Comparison of ENCODE assay signal across 8 cellular contexts in genomic region chr11:93718057-93718563, GRCh38. TPM values are rescaled to one million over a fixed set of nuclear protein-coding genes. Genes with fewer than 3 reads are reported as not detected.
DNase-seq lines count a peak whose midpoint lies in the region; ATAC-seq, FAIRE-seq and TF ChIP-seq lines count a peak whose summit lies in the region.
"Had no signal": no experiment of that assay in that cellular context is flagged by ENCODE, and none has a peak within 500 bp of the region (broad histone marks: within the 10 kb centered on the region; RNA-seq: fewer than 3 reads in every experiment).

No MANE protein-coding gene starts in this region.

- POLR2A ChIA-PET in OCI-LY7 (lab: Charles Lee): interaction anchor here (0.7 to 2.0 kb wide), 5 partner anchors 9 to 22 kb away, joined by 3 to 8 read pairs (median 3); no protein-coding TSS in a partner anchor

- no peaks in the 10 kb centered on the region for H3K9me3 Mint-ChIP-seq in natural killer cell treated with Interleukin-12 subunit alpha and Interleukin-12 subunit beta and Interleukin-15 and Interleukin-18, amount 100 ng/mL, for 72 hours

- H3K4me1 Mint-ChIP-seq in natural killer cell treated with Interleukin-12 subunit alpha and Interleukin-12 subunit beta and Interleukin-15 and Interleukin-18, amount 100 ng/mL, for 72 hours (ENCODE audit: low read depth in 2 of 2): peaks cover 17 to 21% of the 10 kb centered on the region in 2 donors

- no peak for FAIRE-seq in kidney (lab: Jason Lieb, UNC)

- no peak overlapping the region for H3K9ac ChIP-seq in kidney (ENCODE audit: low read length in 2 of 2)

- DNase-seq in OCI-LY7 (ENCODE audit: low spot score) (peak; percentile 62), DMS53 (lab: John Stamatoyannopoulos, UW) (no peak), Peyer's patch (no peak), kidney (no peak)
- no peak for DNase-seq in natural killer cell treated with Interleukin-12 subunit alpha and Interleukin-12 subunit beta and Interleukin-15 and Interleukin-18, amount 100 ng/mL, for 72 hours (ENCODE audit: low spot score)
- DNase-seq: lower lobe of right lung had no signal

- peaks cover 9% of the 10 kb centered on the region; the same call in 1 of the 2 replicates for H3K79me2 ChIP-seq in OCI-LY7 (ENCODE audit: insufficient read depth, low read depth, low read length)

- H3K9me3 ChIP-seq in OCI-LY7 (ENCODE audit: low read length) (no peaks in the 10 kb centered on the region), Peyer's patch (no peaks in the 10 kb centered on the region), kidney (ENCODE audit: control insufficient read depth in 1 of 2, low read length in 2 of 2) (no peaks in the 10 kb centered on the region)
- H3K9me3 ChIP-seq: lower lobe of right lung had no signal

- H3K9me2 ChIP-seq in OCI-LY7 (ENCODE audit: insufficient read depth, low read length): no peaks in the 10 kb centered on the region

- H3K27me3 Mint-ChIP-seq in natural killer cell treated with Interleukin-12 subunit alpha and Interleukin-12 subunit beta and Interleukin-15 and Interleukin-18, amount 100 ng/mL, for 72 hours: no peaks in the 10 kb centered on the region

- H3K4me2 ChIP-seq in OCI-LY7 (ENCODE audit: low read length): peak overlapping the region; percentile 51

- TF ChIP-seq POLR2A in Peyer's patch (IDR thresholded peaks at IDR 0.05): no peak

- peaks cover 21% of the 10 kb centered on the region for H3K36me3 Mint-ChIP-seq in natural killer cell treated with Interleukin-12 subunit alpha and Interleukin-12 subunit beta and Interleukin-15 and Interleukin-18, amount 100 ng/mL, for 72 hours

- peaks cover 6% of the 10 kb centered on the region; the same call in 1 of the 2 replicates for H4K20me1 ChIP-seq in OCI-LY7 (ENCODE audit: insufficient read depth, low read length)

- H3K36me3 ChIP-seq in OCI-LY7 (ENCODE audit: insufficient read depth, low read length) (peaks cover 96% of the 10 kb centered on the region), Peyer's patch (peaks cover 0 to 37% (median 0%) of the 10 kb centered on the region in 3 donors), kidney (ENCODE audit: control insufficient read depth in 1 of 2, insufficient read depth in 2 of 2, low read length in 2 of 2) (peaks cover 2 to 9% of the 10 kb centered on the region in 2 donors)

- H3K4me1 ChIP-seq in OCI-LY7 (ENCODE audit: insufficient read depth, low read length, poor library complexity, severe bottlenecking) (peaks cover 15% of the 10 kb centered on the region), Peyer's patch (peaks cover 0 to 11% (median 0%) of the 10 kb centered on the region in 4 donors), kidney (ENCODE audit: control insufficient read depth in 1 of 2, insufficient read depth in 1 of 2, low read depth in 1 of 2, low read length in 2 of 2) (no peaks in the 10 kb centered on the region)
- H3K4me1 ChIP-seq: lower lobe of right lung had no signal

- H3K27ac ChIP-seq in OCI-LY7 (ENCODE audit: low read depth, low read length, poor library complexity, severe bottlenecking): peak overlapping the region; percentile 21
- H3K27ac ChIP-seq in Peyer's patch: peak overlapping the region in 2 of 4 donors; percentile 25 to 68
- H3K27ac ChIP-seq in kidney (ENCODE audit: low read depth in 2 of 2, low read length in 2 of 2): no peak overlapping the region
- H3K27ac ChIP-seq: lower lobe of right lung had no signal

- intact Hi-C loops in OCI-LY7 (cut with micrococcal nuclease; ENCODE audit: unreplicated experiment) (no loop called here), kidney (cut with DNase I) (no loop called here)

- H3K27ac Mint-ChIP-seq in natural killer cell treated with Interleukin-12 subunit alpha and Interleukin-12 subunit beta and Interleukin-15 and Interleukin-18, amount 100 ng/mL, for 72 hours: peak overlapping the region; percentile 78 to 79

- CTCF ChIA-PET in OCI-LY7 (lab: Charles Lee; ENCODE audit: unreplicated experiment): interaction anchor here (0.6 kb wide), 1 partner anchor 38 kb away, joined by 6 read pairs; no protein-coding TSS in a partner anchor

- H3K4me3 Mint-ChIP-seq in natural killer cell treated with Interleukin-12 subunit alpha and Interleukin-12 subunit beta and Interleukin-15 and Interleukin-18, amount 100 ng/mL, for 72 hours: peak overlapping the region; percentile 66

- H3K27me3 ChIP-seq in Peyer's patch: no peaks in the 10 kb centered on the region

- peak; percentile 69 for ATAC-seq in GM19025 (IDR thresholded peaks at IDR 0.05; ENCODE audit: low read depth, unreplicated experiment)
- peak; percentile 76 for ATAC-seq in HG02938 (IDR thresholded peaks at IDR 0.05; ENCODE audit: unreplicated experiment)
- ATAC-seq in natural killer cell treated with Interleukin-12 subunit alpha and Interleukin-12 subunit beta and Interleukin-15 and Interleukin-18, amount 100 ng/mL, for 72 hours: peak in 1 of 2 donors; percentile 24

- no peak for TF ChIP-seq CTCF in OCI-LY7 (conservative IDR thresholded peaks at IDR 0.05; ENCODE audit: low read length)
- no peak for TF ChIP-seq CTCF in Peyer's patch (IDR thresholded peaks at IDR 0.05)
- no peak for TF ChIP-seq CTCF in kidney (IDR thresholded peaks at IDR 0.05; ENCODE audit: borderline replicate concordance, extremely low read depth, insufficient read depth)

- H3K4me3 ChIP-seq in OCI-LY7 (ENCODE audit: low read depth, low read length, poor library complexity, severe bottlenecking): no peak overlapping the region
- no peak overlapping the region for H3K4me3 ChIP-seq in Peyer's patch
- H3K4me3 ChIP-seq in kidney (ENCODE audit: low read length in 2 of 2): no peak overlapping the region
- H3K4me3 ChIP-seq: lower lobe of right lung had no signal

- no peak overlapping the region for H2AFZ ChIP-seq in OCI-LY7 (ENCODE audit: low read length)

- no TSS peak for BruUV-seq in OCI-LY7 (replicated peaks; lab: Mats Ljungman, UMichigan)

RNA-seq across cellular contexts. Expression of gene TAF1D, which starts 23.2 kb away (rescaled TPM):
- 201 and 206 TPM in 2 replicates for total RNA-seq in OCI-LY7 (2014; rRNA removed; shearing (Covaris generic))
- 276 and 285 TPM in 2 replicates for total RNA-seq in OCI-LY7 (2022)
- 100 to 1,000 TPM; 146 to 329 TPM for total RNA-seq in natural killer cell treated with Interleukin-12 subunit alpha and Interleukin-12 subunit beta and Interleukin-15 and Interleukin-18, amount 100 ng/mL, for 72 hours
- 100 to 1,000 TPM in 3 of 4 donors, 10 to 100 TPM in 1; 72.7 to 183 (median 108) TPM for total RNA-seq in Peyer's patch
- total RNA-seq in kidney: 110 TPM
- polyA plus RNA-seq in kidney (ENCODE audit: insufficient read depth, low read depth, low replicate concordance): 64.3 TPM

RNA-seq across cellular contexts. Expression of gene C11orf54, which starts 23.4 kb away (rescaled TPM):
- total RNA-seq in OCI-LY7 (2014; rRNA removed; shearing (Covaris generic)): 25.8 and 29.5 TPM in 2 replicates
- total RNA-seq in OCI-LY7 (2022) (35.5 and 42.7 TPM in 2 replicates), Peyer's patch (100 to 1,000 TPM in 1 of 4 donors, 10 to 100 TPM in 3; 33.8 to 130 (median 69.0) TPM), kidney (101 TPM)
- total RNA-seq in natural killer cell treated with Interleukin-12 subunit alpha and Interleukin-12 subunit beta and Interleukin-15 and Interleukin-18, amount 100 ng/mL, for 72 hours: 10 to 100 TPM; 19.6 to 25.5 TPM
- polyA plus RNA-seq in kidney (ENCODE audit: insufficient read depth, low read depth, low replicate concordance): 211 TPM

RNA-seq across cellular contexts. Expression of gene CEP295, which starts 56.6 kb away (rescaled TPM):
- total RNA-seq in OCI-LY7 (2014; rRNA removed; shearing (Covaris generic)): 38.9 and 43.4 TPM in 2 replicates
- total RNA-seq in OCI-LY7 (2022) (34.8 and 38.0 TPM in 2 replicates), Peyer's patch (10 to 100 TPM; 14.2 to 50.3 (median 17.8) TPM), kidney (11.0 TPM)
- total RNA-seq in natural killer cell treated with Interleukin-12 subunit alpha and Interleukin-12 subunit beta and Interleukin-15 and Interleukin-18, amount 100 ng/mL, for 72 hours: 10 to 100 TPM; 19.2 to 54.3 TPM
- polyA plus RNA-seq in kidney (ENCODE audit: insufficient read depth, low read depth, low replicate concordance): 3.8 TPM
